9 cellular contexts compared by ENCODE assay signal in the genomic region with DNA sequence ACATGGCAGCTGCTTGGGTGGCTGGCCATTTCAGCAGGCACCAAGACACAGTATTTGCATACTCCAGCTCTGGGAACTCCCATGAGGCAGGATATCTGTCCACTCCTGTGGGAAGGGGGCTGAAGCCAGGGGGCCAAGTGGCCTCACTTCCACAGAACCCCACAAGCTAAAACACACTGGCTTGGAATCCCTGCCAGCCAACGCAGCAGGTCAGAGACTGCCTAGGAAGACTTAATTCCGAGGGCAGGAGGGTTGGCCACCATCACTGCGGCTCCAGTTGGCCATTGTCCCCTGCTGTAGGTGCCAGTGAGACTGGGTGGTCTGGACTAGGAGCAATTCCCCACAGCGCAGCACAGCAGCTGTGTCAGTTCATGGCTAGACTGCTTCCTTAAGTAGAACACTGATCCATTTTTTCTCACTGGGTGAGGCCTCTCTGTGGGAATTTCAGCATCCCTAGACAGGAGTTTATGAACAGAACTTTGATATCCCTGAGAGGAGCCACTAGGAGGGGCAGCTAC.
"Had no signal": no experiment of that assay in that cellular context is flagged by ENCODE, and none has a peak within 500 bp of the region (broad histone marks: within the 10 kb centered on the region; RNA-seq: fewer than 3 reads in every experiment).

No MANE protein-coding gene starts in this region.

- H3K4me3 ChIP-seq: GM23248, K562 had no signal

- H2AFZ ChIP-seq: GM23248 had no signal

- H3K27ac ChIP-seq: GM23248, HL-60 had no signal

- FAIRE-seq: H54, K562 had no signal

- H3K9ac ChIP-seq: GM23248 had no signal

- DNase-seq: GM23248, GOT3, H9, HCEC 1CT, IMR-90, KG1 had no signal

- ATAC-seq: K562 had no signal
